ENCODE assay signal across 11 cellular contexts in genomic region chr1:164794310-164794709, GRCh38.
DNase-seq lines count a peak whose midpoint lies in the region; TF ChIP-seq lines count a peak whose summit lies in the region.
"Had no signal": no experiment of that assay in that cellular context is flagged by ENCODE, and none has a peak within 500 bp of the region (broad histone marks: within the 10 kb centered on the region; RNA-seq: fewer than 3 reads in every experiment).

No MANE protein-coding gene starts in this region.

- CTCF ChIA-PET in activated CD4-positive, alpha-beta memory T cell treated with anti-CD3 and anti-CD28 coated beads for 36 hours (lab: Charles Lee): no interaction called here

- WGBS in endodermal cell (ENCODE audit: insufficient coverage in 1 of 2, insufficient read length in 1 of 2), 2 experiments: 94 to 100% methylated on average over 1 of the region's 1 CpG

- H3K27ac Mint-ChIP-seq in activated CD4-positive, alpha-beta memory T cell treated with anti-CD3 and anti-CD28 coated beads for 36 hours: no peak overlapping the region
- no peak overlapping the region for H3K27ac Mint-ChIP-seq in endodermal cell
- H3K27ac Mint-ChIP-seq: effector memory CD8-positive, alpha-beta T cell had no signal

- no peaks in the 10 kb centered on the region for H3K4me1 Mint-ChIP-seq in activated CD4-positive, alpha-beta memory T cell treated with anti-CD3 and anti-CD28 coated beads for 36 hours (ENCODE audit: low read depth)
- H3K4me1 Mint-ChIP-seq in endodermal cell: peaks cover 18% of the 10 kb centered on the region

- H3K27ac ChIP-seq in SJSA1 (no peak overlapping the region), rectal smooth muscle tissue (ENCODE audit: low read depth, low read length) (peak overlapping the region; percentile 89), endodermal cell (ENCODE audit: low read depth, low read length) (no peak overlapping the region)

- POLR2A ChIA-PET in activated CD4-positive, alpha-beta memory T cell treated with anti-CD3 and anti-CD28 coated beads for 36 hours (lab: Charles Lee): no interaction called here

- H3K9me3 ChIP-seq in SJSA1 (replicated peaks) (no peaks in the 10 kb centered on the region), endodermal cell (ENCODE audit: control insufficient read depth, low read length) (no peaks in the 10 kb centered on the region)

- H3K9ac ChIP-seq in rectal smooth muscle tissue (ENCODE audit: low read length) (no peak overlapping the region), endodermal cell (ENCODE audit: extremely low read depth, low read length, poor library complexity, severe bottlenecking) (no peak overlapping the region)

- no peaks in the 10 kb centered on the region for H3K9me3 Mint-ChIP-seq in activated CD4-positive, alpha-beta memory T cell treated with anti-CD3 and anti-CD28 coated beads for 36 hours
- H3K9me3 Mint-ChIP-seq in endodermal cell: no peaks in the 10 kb centered on the region

- H3K4me1 ChIP-seq in SJSA1 (replicated peaks) (peaks cover 15% of the 10 kb centered on the region), rectal smooth muscle tissue (ENCODE audit: control insufficient read depth, insufficient read depth, low read length) (peaks cover 32% of the 10 kb centered on the region), endodermal cell (ENCODE audit: control insufficient read depth, insufficient read depth, low read length) (peaks cover 8% of the 10 kb centered on the region)

- peak; percentile 77 for DNase-seq in ELR (ENCODE audit: low read depth)
- DNase-seq in SJSA1 (ENCODE audit: low read depth in 1 of 2, low spot score in 2 of 2): peak; percentile 43 to 49
- peak; percentile 95 for DNase-seq in fibroblast of pulmonary artery (ENCODE audit: low read depth)
- no peak for DNase-seq in activated CD4-positive, alpha-beta memory T cell treated with anti-CD3 and anti-CD28 coated beads for 36 hours
- DNase-seq in endodermal cell: no peak
- DNase-seq in D341Med (ENCODE audit: low spot score): no peak
- no peak for DNase-seq in GM13977 (ENCODE audit: low spot score)
- DNase-seq: effector memory CD8-positive, alpha-beta T cell; GOT3; NCI-H1105 had no signal

- H3K27me3 ChIP-seq in SJSA1 (replicated peaks): no peaks in the 10 kb centered on the region; the same call in 1 of the 2 replicates
- no peaks in the 10 kb centered on the region for H3K27me3 ChIP-seq in rectal smooth muscle tissue (ENCODE audit: control insufficient read depth, insufficient read depth, low read length)
- no peaks in the 10 kb centered on the region for H3K27me3 ChIP-seq in endodermal cell (ENCODE audit: control insufficient read depth, insufficient read depth, low read length, poor library complexity, severe bottlenecking)

- H3K27me3 Mint-ChIP-seq in activated CD4-positive, alpha-beta memory T cell treated with anti-CD3 and anti-CD28 coated beads for 36 hours: no peaks in the 10 kb centered on the region
- H3K27me3 Mint-ChIP-seq in endodermal cell (ENCODE audit: insufficient read depth): no peaks in the 10 kb centered on the region

- H3K4me3 Mint-ChIP-seq in activated CD4-positive, alpha-beta memory T cell treated with anti-CD3 and anti-CD28 coated beads for 36 hours: no peak overlapping the region
- H3K4me3 Mint-ChIP-seq in endodermal cell: no peak overlapping the region
- H3K4me3 Mint-ChIP-seq: effector memory CD8-positive, alpha-beta T cell had no signal

- no peak overlapping the region for H3K4me3 ChIP-seq in SJSA1
- no peak overlapping the region for H3K4me3 ChIP-seq in fibroblast of pulmonary artery (replicated peaks; ENCODE audit: low read depth, low read length)
- H3K4me3 ChIP-seq in rectal smooth muscle tissue (ENCODE audit: low read length): no peak overlapping the region
- no peak overlapping the region for H3K4me3 ChIP-seq in endodermal cell (ENCODE audit: low read length)

- H3K36me3 ChIP-seq in SJSA1: no peaks in the 10 kb centered on the region
- H3K36me3 ChIP-seq in rectal smooth muscle tissue (ENCODE audit: control insufficient read depth, insufficient read depth, low read length): no peaks in the 10 kb centered on the region
- no peaks in the 10 kb centered on the region for H3K36me3 ChIP-seq in endodermal cell (ENCODE audit: control insufficient read depth, insufficient read depth, low read length)

- in situ Hi-C loops in GM13977 (cut with MboI; ENCODE audit: low pct_unique_long_range_greater_than_20kb, low sequenced_read_pairs, unreplicated experiment): loop anchor here (25.0 kb wide), 1 partner anchor 1382 kb away; no protein-coding TSS in a partner anchor

- TF ChIP-seq CTCF in fibroblast of pulmonary artery (IDR thresholded peaks at IDR 0.05; ENCODE audit: low read length, missing control alignments) (no peak), endodermal cell (conservative IDR thresholded peaks at IDR 0.05) (no peak), GM13977 (IDR thresholded peaks at IDR 0.05; ENCODE audit: extremely low read depth, insufficient read depth, missing control alignments) (no peak)

- intact Hi-C loops in activated CD4-positive, alpha-beta memory T cell treated with anti-CD3 and anti-CD28 coated beads for 36 hours (cut with micrococcal nuclease): no loop called here

- H3K36me3 Mint-ChIP-seq in activated CD4-positive, alpha-beta memory T cell treated with anti-CD3 and anti-CD28 coated beads for 36 hours: no peaks in the 10 kb centered on the region
- peaks cover 8% of the 10 kb centered on the region for H3K36me3 Mint-ChIP-seq in endodermal cell (ENCODE audit: low read depth)

Comparison
In these comparisons a context has a peak if more than half of its experiments do, and no peak if none do; other contexts are left out.
1. DNase-seq: peak in ELR (single experiment), SJSA1 (2 of 2) and fibroblast of pulmonary artery (single experiment); none in activated CD4-positive, alpha-beta memory T cell treated with anti-CD3 and anti-CD28 coated beads for 36 hours (single experiment), endodermal cell (single experiment), D341Med (single experiment) and GM13977 (single experiment).